Comparison of ENCODE assay signal across 17 cellular contexts in the genomic region with DNA sequence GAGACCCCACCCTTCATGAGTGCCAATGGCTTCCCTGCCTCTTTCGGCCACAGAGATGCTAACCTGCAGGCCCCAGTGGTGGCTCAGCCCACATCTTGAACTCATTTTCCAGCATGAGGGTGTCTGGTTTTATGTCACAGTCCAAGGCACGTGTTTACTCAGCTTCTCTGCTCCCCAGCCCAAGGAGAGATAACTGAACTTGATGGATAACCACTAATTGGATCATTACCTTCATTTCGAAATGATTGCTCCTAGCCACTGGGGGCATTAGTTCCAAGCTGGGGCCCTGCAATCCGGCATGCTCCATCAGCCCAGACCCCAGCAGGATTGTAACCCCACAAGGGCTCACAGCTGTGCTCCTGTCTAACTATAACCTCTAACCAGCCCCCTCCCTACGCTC. TPM values are rescaled to one million over a fixed set of nuclear protein-coding genes. Genes with fewer than 3 reads are reported as not detected.
"Had no signal": no experiment of that assay in that cellular context is flagged by ENCODE, and none has a peak within 500 bp of the region (broad histone marks: within the 10 kb centered on the region; RNA-seq: fewer than 3 reads in every experiment).

No MANE protein-coding gene starts in this region.

- H3K9me3 ChIP-seq: ascending aorta, breast epithelium, mucosa of descending colon, testis, upper lobe of right lung had no signal

- H3K4me3 ChIP-seq: ascending aorta, breast epithelium, mucosa of descending colon, stomach, testis, upper lobe of right lung had no signal

- H3K27me3 ChIP-seq: ascending aorta, breast epithelium, testis, upper lobe of right lung had no signal

- H3K27ac ChIP-seq: ascending aorta, breast epithelium, stomach, testis, upper lobe of right lung, VCaP had no signal

- H3K36me3 ChIP-seq: ascending aorta, breast epithelium, stomach, upper lobe of right lung had no signal

- DNase-seq: activated CD4-positive, alpha-beta memory T cell treated with anti-CD3 and anti-CD28 coated beads, Interleukin-2, amount 10 ng/mL, durations not matched to agents 7 days and 5 days; activated CD4-positive, alpha-beta T cell treated with anti-CD3 and anti-CD28 coated beads for 36 hours; activated naive CD4-positive, alpha-beta T cell treated with anti-CD3 and anti-CD28 coated beads, Interleukin-2, amount 10 ng/mL, durations not matched to agents 7 days and 5 days; activated T-cell treated with anti-CD3 and anti-CD28 coated beads, Interleukin-2, amount 50 U/mL, for 24 hours; dermis blood vessel endothelial cell; hypothalamus; left ventricle myocardium superior; mucosa of descending colon; naive thymus-derived CD4-positive, alpha-beta T cell; nucleus accumbens; stimulated activated CD4-positive, alpha-beta T cell treated with anti-CD3 and anti-CD28 coated beads, Interleukin-1b, Interleukin-23, amount 100 ng/mL, for 48 hours; stomach; testis; upper lobe of right lung had no signal

- H3K4me1 ChIP-seq: ascending aorta, breast epithelium, stomach, testis, upper lobe of right lung had no signal

RNA-seq across cellular contexts. Expression of a gene that starts 46.0 kb away (rescaled TPM):
- total RNA-seq: activated CD4-positive, alpha-beta memory T cell treated with anti-CD3 and anti-CD28 coated beads, Interleukin-2, amount 10 ng/mL, durations not matched to agents 7 days and 5 days; activated CD4-positive, alpha-beta T cell treated with anti-CD3 and anti-CD28 coated beads for 36 hours; dermis blood vessel endothelial cell; naive thymus-derived CD4-positive, alpha-beta T cell; upper lobe of right lung had no signal
- polyA plus RNA-seq: naive thymus-derived CD4-positive, alpha-beta T cell had no signal
